Comparison of ENCODE assay signal across 11 cellular contexts in genomic region chr1:183979437-183979836, GRCh38. TPM values are rescaled to one million over a fixed set of nuclear protein-coding genes. Genes with fewer than 3 reads are reported as not detected.
"Had no signal": no experiment of that assay in that cellular context is flagged by ENCODE, and none has a peak within 500 bp of the region (broad histone marks: within the 10 kb centered on the region; RNA-seq: fewer than 3 reads in every experiment).

No MANE protein-coding gene starts in this region.

- ATAC-seq: HepG2 had no signal

- H3K4me2 ChIP-seq: KMS-11 had no signal

- FAIRE-seq: HepG2, HTR-8/SVneo had no signal

- H3K9ac ChIP-seq: KMS-11 had no signal

- DNase-seq: IMR-90, Karpas-422, Kasumi-1, KBM-7, KG1 had no signal

- H3K27ac ChIP-seq: HL-60, KMS-11 had no signal

RNA-seq across cellular contexts. Expression of gene COLGALT2, which starts 58.1 kb away (rescaled TPM):
- total RNA-seq: HT-29 had no signal
- polyA plus RNA-seq: IgD-negative memory B cell had no signal
